Comparison of ENCODE assay signal across 15 cellular contexts in genomic region chr10:63591600-63592379, GRCh38.
"Had no signal": no experiment of that assay in that cellular context is flagged by ENCODE, and none has a peak within 500 bp of the region (broad histone marks: within the 10 kb centered on the region; RNA-seq: fewer than 3 reads in every experiment).

No MANE protein-coding gene starts in this region.

- H3K4me1 Mint-ChIP-seq: activated CD8-positive, alpha-beta memory T cell treated with anti-CD3 and anti-CD28 coated beads, Interleukin-2, amount 10 ng/mL, durations not matched to agents 7 days and 5 days had no signal

- H3K9me3 Mint-ChIP-seq: activated naive CD8-positive, alpha-beta T cell treated with anti-CD3 and anti-CD28 coated beads, Interleukin-2, amount 10 ng/mL, durations not matched to agents 7 days and 5 days; activated T-cell treated with anti-CD3 and anti-CD28 coated beads, Interleukin-2, amount 50 U/mL, for 4 hours had no signal

- H3K27ac ChIP-seq: esophagus squamous epithelium, pancreas, thoracic aorta had no signal

- H3K9me3 ChIP-seq: breast epithelium, esophagus squamous epithelium, pancreas, stomach, thoracic aorta had no signal

- H3K4me3 Mint-ChIP-seq: activated CD8-positive, alpha-beta memory T cell treated with anti-CD3 and anti-CD28 coated beads, Interleukin-2, amount 10 ng/mL, durations not matched to agents 7 days and 5 days; activated naive CD8-positive, alpha-beta T cell treated with anti-CD3 and anti-CD28 coated beads, Interleukin-2, amount 10 ng/mL, durations not matched to agents 7 days and 5 days; activated T-cell treated with anti-CD3 and anti-CD28 coated beads, Interleukin-2, amount 50 U/mL, for 4 hours had no signal

- H3K27me3 ChIP-seq: breast epithelium, esophagus squamous epithelium, pancreas, stomach had no signal

- H3K4me1 ChIP-seq: breast epithelium, pancreas had no signal

- H3K36me3 ChIP-seq: breast epithelium, pancreas, thoracic aorta had no signal

- ATAC-seq: activated CD8-positive, alpha-beta memory T cell treated with anti-CD3 and anti-CD28 coated beads, Interleukin-2, amount 10 ng/mL, durations not matched to agents 7 days and 5 days; activated T-cell treated with anti-CD3 and anti-CD28 coated beads, Interleukin-2, amount 50 U/mL, for 4 hours; pancreas had no signal

- DNase-seq: activated CD4-positive, alpha-beta T cell treated with anti-CD3 and anti-CD28 coated beads for 1 hour; activated CD4-positive, alpha-beta T cell treated with anti-CD3 and anti-CD28 coated beads, Interleukin-2, amount 50 U/mL, for 48 hours; activated CD8-positive, alpha-beta memory T cell treated with anti-CD3 and anti-CD28 coated beads, Interleukin-2, amount 10 ng/mL, durations not matched to agents 7 days and 5 days; activated gamma-delta T cell; activated naive CD8-positive, alpha-beta T cell treated with anti-CD3 and anti-CD28 coated beads, Interleukin-2, amount 10 ng/mL, durations not matched to agents 7 days and 5 days; activated T-cell treated with anti-CD3 and anti-CD28 coated beads, Interleukin-2, amount 50 U/mL, for 4 hours; anterior cingulate cortex; esophagus squamous epithelium; kidney; midbrain; pancreas; retina; stomach had no signal

- H3K4me3 ChIP-seq: breast epithelium, esophagus squamous epithelium, pancreas, stomach, thoracic aorta had no signal

- H3K27me3 Mint-ChIP-seq: activated CD8-positive, alpha-beta memory T cell treated with anti-CD3 and anti-CD28 coated beads, Interleukin-2, amount 10 ng/mL, durations not matched to agents 7 days and 5 days; activated naive CD8-positive, alpha-beta T cell treated with anti-CD3 and anti-CD28 coated beads, Interleukin-2, amount 10 ng/mL, durations not matched to agents 7 days and 5 days had no signal

- H3K27ac Mint-ChIP-seq: activated CD8-positive, alpha-beta memory T cell treated with anti-CD3 and anti-CD28 coated beads, Interleukin-2, amount 10 ng/mL, durations not matched to agents 7 days and 5 days; activated naive CD8-positive, alpha-beta T cell treated with anti-CD3 and anti-CD28 coated beads, Interleukin-2, amount 10 ng/mL, durations not matched to agents 7 days and 5 days had no signal
